24 cellular contexts compared by ENCODE assay signal in the genomic region with DNA sequence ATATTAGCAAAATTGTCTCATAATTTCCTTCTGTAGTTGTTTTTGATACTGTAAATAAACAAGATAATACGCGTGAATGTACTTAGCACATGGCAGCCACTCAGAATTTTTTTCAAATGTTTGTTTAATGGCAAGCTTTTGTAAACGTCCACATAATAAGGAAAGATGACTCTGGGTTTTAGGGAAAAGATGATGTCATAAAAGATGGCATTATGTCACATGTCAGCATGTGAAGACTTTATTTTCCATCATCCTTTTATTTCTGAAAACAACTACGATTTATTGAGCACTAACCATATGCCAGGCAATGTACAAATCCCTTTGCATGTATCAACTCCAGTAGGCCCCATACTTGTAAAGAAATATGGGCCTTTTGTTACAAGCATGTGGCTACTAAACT.
DNase-seq lines count a peak whose midpoint lies in the region; ATAC-seq, FAIRE-seq and TF ChIP-seq lines count a peak whose summit lies in the region.
"Had no signal": no experiment of that assay in that cellular context is flagged by ENCODE, and none has a peak within 500 bp of the region (broad histone marks: within the 10 kb centered on the region; RNA-seq: fewer than 3 reads in every experiment).

No MANE protein-coding gene starts in this region.

- no peak overlapping the region for H3K27ac ChIP-seq in HepG2 (ENCODE audit: extremely low read length, insufficient read depth, low read length)
- no peak overlapping the region for H3K27ac ChIP-seq in right lobe of liver
- H3K27ac ChIP-seq: A549; BLaER1 treated with 17β-estradiol and CSF1 and Interleukin-3, amounts not matched to agents 10 nM and 100 nM had no signal

- ATAC-seq in HepG2: no peak
- ATAC-seq in right lobe of liver: no peak
- ATAC-seq in activated CD4-positive, CD25-positive, alpha-beta regulatory T cell treated with anti-CD3 and anti-CD28 coated beads, Interleukin-2, amount 50 U/mL, for 24 hours: no peak
- no peak for ATAC-seq in HG03378 (IDR thresholded peaks at IDR 0.05; ENCODE audit: unreplicated experiment)
- ATAC-seq: A549, GM23338, HCT116 had no signal

- TF ChIP-seq EP300 in HepG2 (IDR thresholded peaks at IDR 0.05; ENCODE audit: low read depth in 2 of 2, low read length in 2 of 2) (no peak), HepG2 (CRISPR knock-in tag; IDR thresholded peaks at IDR 0.05; ENCODE audit: borderline replicate concordance) (no peak)

- H3K9me3 ChIP-seq in HepG2 (ENCODE audit: low read length) (no peaks in the 10 kb centered on the region), right lobe of liver (no peaks in the 10 kb centered on the region)
- H3K9me3 ChIP-seq: A549; BE2C; BLaER1 treated with 17β-estradiol and CSF1 and Interleukin-3, amounts not matched to agents 10 nM and 100 nM had no signal

- no peaks in the 10 kb centered on the region for H4K20me1 ChIP-seq in HepG2 (ENCODE audit: insufficient read depth, low read length)
- H4K20me1 ChIP-seq: BLaER1 treated with 17β-estradiol and CSF1 and Interleukin-3, amounts not matched to agents 10 nM and 100 nM had no signal

- TF ChIP-seq POLR2A in HepG2 (IDR thresholded peaks at IDR 0.05; ENCODE audit: insufficient read depth in 1 of 2, low read depth in 2 of 2, low read length in 2 of 2) (no peak), right lobe of liver (IDR thresholded peaks at IDR 0.05) (no peak)

- H3K4me3 ChIP-seq in HepG2 (replicated peaks in 1 of 3; ENCODE audit: insufficient read depth in 1 of 3, low read depth in 2 of 3, low read length in 3 of 3) (no peak overlapping the region), right lobe of liver (no peak overlapping the region)
- H3K4me3 ChIP-seq: A549; BLaER1 treated with 17β-estradiol and CSF1 and Interleukin-3, amounts not matched to agents 10 nM and 100 nM; GM23338 had no signal

- intact Hi-C loops in HepG2 (cut with micrococcal nuclease; ENCODE audit: unreplicated experiment): no loop called here
- intact Hi-C loops in right lobe of liver (cut with DNase I): no loop called here

- POLR2A ChIA-PET in HepG2 (lab: Yijun Ruan, JAX): no interaction called here

- H3K36me3 ChIP-seq in HepG2 (replicated peaks in 1 of 2; ENCODE audit: control insufficient read depth in 1 of 2, insufficient read depth in 2 of 2, low read length in 2 of 2) (no peaks in the 10 kb centered on the region), right lobe of liver (no peaks in the 10 kb centered on the region)
- H3K36me3 ChIP-seq: BE2C; BLaER1 treated with 17β-estradiol and CSF1 and Interleukin-3, amounts not matched to agents 10 nM and 100 nM had no signal

- H3K79me2 ChIP-seq in HepG2 (ENCODE audit: insufficient read depth, low read length): no peaks in the 10 kb centered on the region

- H3K4me2 ChIP-seq in HepG2 (ENCODE audit: low read depth, low read length): no peak overlapping the region
- H3K4me2 ChIP-seq: A549; BLaER1 treated with 17β-estradiol and CSF1 and Interleukin-3, amounts not matched to agents 10 nM and 100 nM; GM23338 had no signal

- DNase-seq in DMS53 (lab: John Stamatoyannopoulos, UW) (peak; percentile 62), DMS53 treated with DMSO at 0.1 percent for 48 hours (lab: John Stamatoyannopoulos, UW; ENCODE audit: unreplicated experiment) (no peak), HepG2 (ENCODE audit: low spot score) (no peak), right lobe of liver (no peak), NCI-H2029 treated with DMSO at 0.1 percent for 48 hours (lab: John Stamatoyannopoulos, UW) (peak; percentile 23)
- DNase-seq: 8988T; ACHN; AML-193; BE2C; CD4-positive, alpha-beta T cell; CD8-positive, alpha-beta memory T cell; DMS 273 treated with DMSO at 0.1 percent for 48 hours; DMS79 treated with DMSO at 0.1 percent for 48 hours; GF-D8; H9 had no signal

- no peak for TF ChIP-seq RAD21 in HepG2 (CRISPR knock-in tag; IDR thresholded peaks at IDR 0.05)

- H3K9ac ChIP-seq in HepG2 (ENCODE audit: insufficient read depth, low read depth, low read length): no peak overlapping the region
- H3K9ac ChIP-seq: BLaER1 treated with 17β-estradiol and CSF1 and Interleukin-3, amounts not matched to agents 10 nM and 100 nM had no signal

- CTCF ChIA-PET in HepG2 (lab: Yijun Ruan, JAX; ENCODE audit: low intra/inter-chr PET ratio, low total read pairs): no interaction called here

- no peak overlapping the region for H2AFZ ChIP-seq in HepG2 (ENCODE audit: low read length)
- H2AFZ ChIP-seq: GM23338 had no signal

- in situ Hi-C loops in HepG2 (cut with HindIII; ENCODE audit: extremely low pct_ligation_motif_present, low pct_unique_long_range_greater_than_20kb): no loop called here

- H3K27me3 ChIP-seq in HepG2 (ENCODE audit: control insufficient read depth in 1 of 2, insufficient read depth in 2 of 2, low read length in 2 of 2) (peaks cover 0 to 26% of the 10 kb centered on the region in 2 experiments; a peak in 3 of 5 replicates), right lobe of liver (no peaks in the 10 kb centered on the region)
- H3K27me3 ChIP-seq: BE2C; BLaER1 treated with 17β-estradiol and CSF1 and Interleukin-3, amounts not matched to agents 10 nM and 100 nM had no signal

- H3K4me1 ChIP-seq in HepG2 (ENCODE audit: insufficient read depth, low read length): no peaks in the 10 kb centered on the region
- no peaks in the 10 kb centered on the region for H3K4me1 ChIP-seq in right lobe of liver
- H3K4me1 ChIP-seq: A549, BE2C had no signal

- no peak for TF ChIP-seq CTCF in HepG2 (CRISPR knock-in tag; IDR thresholded peaks at IDR 0.05)
- no peak for TF ChIP-seq CTCF in right lobe of liver (IDR thresholded peaks at IDR 0.05)

- no peak for FAIRE-seq in HepG2 (lab: Jason Lieb, UNC)
- FAIRE-seq: A549, D721Med, GM12891, GM18507 had no signal

- WGBS in HepG2 (ENCODE audit: low lambda C conversion rate): 3% methylated on average over 4 of the region's 4 CpGs
- 48% methylated on average over 4 of the region's 4 CpGs for WGBS in right lobe of liver (ENCODE audit: insufficient coverage, low coverage, low lambda C conversion rate, missing lambda C conversion rate)

- BruUV-seq in HepG2 (replicated peaks; lab: Mats Ljungman, UMichigan): no TSS peak

TF ChIP-seq in HepG2, 621 proteins besides CTCF, POLR2A, EP300 and RAD21:
- TF ChIP-seq, protein P1, sequence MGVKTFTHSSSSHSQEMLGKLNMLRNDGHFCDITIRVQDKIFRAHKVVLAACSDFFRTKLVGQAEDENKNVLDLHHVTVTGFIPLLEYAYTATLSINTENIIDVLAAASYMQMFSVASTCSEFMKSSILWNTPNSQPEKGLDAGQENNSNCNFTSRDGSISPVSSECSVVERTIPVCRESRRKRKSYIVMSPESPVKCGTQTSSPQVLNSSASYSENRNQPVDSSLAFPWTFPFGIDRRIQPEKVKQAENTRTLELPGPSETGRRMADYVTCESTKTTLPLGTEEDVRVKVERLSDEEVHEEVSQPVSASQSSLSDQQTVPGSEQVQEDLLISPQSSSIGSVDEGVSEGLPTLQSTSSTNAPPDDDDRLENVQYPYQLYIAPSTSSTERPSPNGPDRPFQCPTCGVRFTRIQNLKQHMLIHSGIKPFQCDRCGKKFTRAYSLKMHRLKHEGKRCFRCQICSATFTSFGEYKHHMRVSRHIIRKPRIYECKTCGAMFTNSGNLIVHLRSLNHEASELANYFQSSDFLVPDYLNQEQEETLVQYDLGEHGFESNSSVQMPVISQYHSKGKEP (CRISPR knock-in tag; IDR thresholded peaks at IDR 0.05): no peak
- peak; percentile 36; the same call in 1 of the 2 replicates for TF ChIP-seq CREB1 (IDR thresholded peaks at IDR 0.05)
- TF ChIP-seq CREB1 (CRISPR knock-in tag; IDR thresholded peaks at IDR 0.05): no peak
- peak; percentile 87 for TF ChIP-seq ATF7 (IDR thresholded peaks at IDR 0.05)
- TF ChIP-seq ATF7 (CRISPR knock-in tag; IDR thresholded peaks at IDR 0.05): no peak

Comparison
In these comparisons a context has a peak if more than half of its experiments do, and no peak if none do; other contexts are left out.
1. DNase-seq: peak in DMS53 (single experiment) and NCI-H2029 treated with DMSO at 0.1 percent for 48 hours (single experiment); none in DMS53 treated with DMSO at 0.1 percent for 48 hours (single experiment), HepG2 (single experiment) and right lobe of liver (0 of 3).